ENCODE assay signal across 10 cellular contexts in the genomic region with DNA sequence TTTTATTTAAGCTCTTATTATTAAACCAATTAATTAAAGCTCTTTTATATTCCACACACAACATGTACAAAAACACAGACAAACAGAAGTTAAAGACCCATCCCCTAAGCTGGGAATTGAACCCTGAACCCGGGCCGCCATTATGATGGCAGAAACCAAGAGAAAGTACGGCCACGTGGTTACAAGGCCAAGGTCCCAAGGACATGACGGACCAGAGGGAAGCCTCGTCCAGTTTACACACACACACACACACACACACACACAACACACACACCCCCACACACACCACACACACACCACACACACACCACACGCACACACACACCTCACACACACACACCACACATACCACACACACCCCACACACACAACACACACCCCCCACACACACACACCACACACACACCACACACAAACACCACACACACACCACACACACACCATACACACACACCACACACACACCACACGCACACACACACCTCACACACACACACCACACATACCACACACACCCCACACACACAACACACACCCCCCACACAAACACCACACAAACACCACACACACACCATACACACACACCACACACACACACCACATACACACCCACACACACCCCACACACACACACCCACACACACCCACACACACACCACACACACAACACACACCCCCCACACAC. TPM values are rescaled to one million over a fixed set of nuclear protein-coding genes. Genes with fewer than 3 reads are reported as not detected.
DNase-seq lines count a peak whose midpoint lies in the region; ATAC-seq, FAIRE-seq and TF ChIP-seq lines count a peak whose summit lies in the region.
"Not testable (repeated sequence)": the region's sequence is repeated elsewhere in the genome, so short reads cannot be mapped to it uniquely, and the experiment has no call there.
"Had no signal": no experiment of that assay in that cellular context is flagged by ENCODE, and none has a peak within 500 bp of the region (broad histone marks: within the 10 kb centered on the region; RNA-seq: fewer than 3 reads in every experiment).

No MANE protein-coding gene starts in this region.

- intact Hi-C loops in OCI-LY7 (cut with micrococcal nuclease; ENCODE audit: unreplicated experiment): loop anchor here (10.0 kb wide), 1 partner anchor 1175 kb away; no protein-coding TSS in a partner anchor
- intact Hi-C loops in natural killer cell (cut with micrococcal nuclease): not testable (repeated sequence)

- not testable (repeated sequence) for H3K9me3 ChIP-seq in OCI-LY7 (ENCODE audit: low read length); H1 (ENCODE audit: insufficient read depth in 2 of 2, low read depth in 1 of 2, low read length in 1 of 2)

- H3K36me3 ChIP-seq in OCI-LY7 (ENCODE audit: insufficient read depth, low read length); H1 (ENCODE audit: control insufficient read depth in 2 of 4, insufficient read depth in 4 of 4, low read length in 3 of 4); rectal smooth muscle tissue (ENCODE audit: control insufficient read depth, insufficient read depth, low read length): not testable (repeated sequence)

- H4K20me1 ChIP-seq in OCI-LY7 (ENCODE audit: insufficient read depth, low read length); H1 (replicated peaks in 1 of 2; ENCODE audit: control insufficient read depth in 1 of 2, insufficient read depth in 2 of 2, low read length in 2 of 2): not testable (repeated sequence)

- not testable (repeated sequence) for H3K4me3 ChIP-seq in OCI-LY7 (ENCODE audit: low read depth, low read length, poor library complexity, severe bottlenecking); H1 (ENCODE audit: extremely low read depth in 1 of 4, insufficient read depth in 2 of 4, low read depth in 3 of 4, low read length in 4 of 4); rectal smooth muscle tissue (ENCODE audit: low read length)

- not testable (repeated sequence) for H3K23me2 ChIP-seq in H1 (ENCODE audit: low read depth, low read length)

- not testable (repeated sequence) for H3K14ac ChIP-seq in H1 (ENCODE audit: insufficient read length)

- H3K4me1 Mint-ChIP-seq in activated naive CD4-positive, alpha-beta T cell treated with anti-CD3 and anti-CD28 coated beads, Interleukin-2, amount 10 ng/mL, durations not matched to agents 7 days and 5 days: peaks cover 37% of the 10 kb centered on the region
- H3K4me1 Mint-ChIP-seq in natural killer cell: peaks cover 41 to 58% of the 10 kb centered on the region in 2 donors

- peaks cover 58% of the 10 kb centered on the region for H3K4me1 ChIP-seq in OCI-LY7 (ENCODE audit: insufficient read depth, low read length, poor library complexity, severe bottlenecking)
- H3K4me1 ChIP-seq in H1 (replicated peaks in 1 of 4; ENCODE audit: control insufficient read depth in 3 of 4, insufficient read depth in 4 of 4, low read length in 3 of 4): not testable (repeated sequence)
- peaks cover 16% of the 10 kb centered on the region for H3K4me1 ChIP-seq in rectal smooth muscle tissue (ENCODE audit: control insufficient read depth, insufficient read depth, low read length)

- H3K27ac ChIP-seq in OCI-LY7 (ENCODE audit: low read depth, low read length, poor library complexity, severe bottlenecking); H1 (ENCODE audit: low read depth, low read length): not testable (repeated sequence)
- peak overlapping the region; percentile 24 for H3K27ac ChIP-seq in rectal smooth muscle tissue (ENCODE audit: low read depth, low read length)

- H3K56ac ChIP-seq in H1 (replicated peaks; ENCODE audit: insufficient read length, low read depth, low read length): peak overlapping the region; percentile 99

- not testable (repeated sequence) for H3K23ac ChIP-seq in H1 (ENCODE audit: insufficient read length)

- not testable (repeated sequence) for H3K27ac Mint-ChIP-seq in activated naive CD4-positive, alpha-beta T cell treated with anti-CD3 and anti-CD28 coated beads, Interleukin-2, amount 10 ng/mL, durations not matched to agents 7 days and 5 days
- peak overlapping the region; percentile 92 to 95 for H3K27ac Mint-ChIP-seq in natural killer cell

- not testable (repeated sequence) for TF ChIP-seq POLR2A in H1 (IDR thresholded peaks at IDR 0.05; ENCODE audit: control extremely low read depth in 1 of 2, low read depth in 2 of 2, low read length in 2 of 2)

- H3K18ac ChIP-seq in H1 (ENCODE audit: extremely low read depth, low read length): not testable (repeated sequence)

- POLR2A ChIA-PET in OCI-LY7 (lab: Charles Lee) (interaction anchor here (0.9 to 3.0 kb wide), 5 partner anchors 10 to 89 kb away, joined by 3 to 21 read pairs (median 6); no protein-coding TSS in a partner anchor), H1 (lab: Charles Lee; ENCODE audit: partially characterized antibody) (interaction anchor here (0.8 to 1.9 kb wide), 6 partner anchors 10 to 37 kb away, joined by 3 to 8 read pairs (median 3); no protein-coding TSS in a partner anchor)

- H3K4me2 ChIP-seq in OCI-LY7 (ENCODE audit: low read length): 0 out of 2 replicates have a peak overlapping the region, but pooled peaks have one; percentile 61
- H3K4me2 ChIP-seq in H1 (ENCODE audit: insufficient read depth in 1 of 2, low read depth in 2 of 2, low read length in 2 of 2): not testable (repeated sequence)

- not testable (repeated sequence) for H3K4me3 Mint-ChIP-seq in activated naive CD4-positive, alpha-beta T cell treated with anti-CD3 and anti-CD28 coated beads, Interleukin-2, amount 10 ng/mL, durations not matched to agents 7 days and 5 days
- peak overlapping the region; percentile 62 for H3K4me3 Mint-ChIP-seq in natural killer cell

- 94% methylated on average over 7 of the region's 8 CpGs; no CpG with 5 or more reads in 1 of the 2 experiments for WGBS in H1 (ENCODE audit: extremely low coverage in 1 of 2, insufficient coverage in 1 of 2, insufficient read length in 1 of 2, insufficient replicate concordance in 2 of 2, low coverage in 1 of 2, low lambda C conversion rate in 2 of 2, missing lambda C conversion rate in 1 of 2), 2 experiments

- not testable (repeated sequence) for DNase-seq in GM19239 (ENCODE audit: insufficient read length, low spot score); OCI-LY7 (ENCODE audit: low spot score); H1 (ENCODE audit: low read depth in 1 of 2, low spot score in 2 of 2); natural killer cell; urothelium cell line (ENCODE audit: low spot score)
- peak; percentile 13 for DNase-seq in activated naive CD4-positive, alpha-beta T cell treated with anti-CD3 and anti-CD28 coated beads, Interleukin-2, amount 10 ng/mL, durations not matched to agents 7 days and 5 days

- peak overlapping the region; percentile 48 for H2BK15ac ChIP-seq in H1 (ENCODE audit: low read length)

- CTCF ChIA-PET in OCI-LY7 (lab: Charles Lee; ENCODE audit: unreplicated experiment): not testable (repeated sequence)
- CTCF ChIA-PET in activated naive CD4-positive, alpha-beta T cell treated with anti-CD3 and anti-CD28 coated beads, Interleukin-2, amount 10 ng/mL, durations not matched to agents 7 days and 5 days (lab: Charles Lee): interaction anchor here (0.9 to 1.3 kb wide), 3 partner anchors 10 to 20 kb away, joined by 3 to 5 read pairs (median 5); no protein-coding TSS in a partner anchor
- CTCF ChIA-PET in H1 (lab: Charles Lee; ENCODE audit: partially characterized antibody): interaction anchor here (0.6 to 1.2 kb wide), 6 partner anchors 11 to 99 kb away, joined by 3 to 7 read pairs (median 3); no protein-coding TSS in a partner anchor

- not testable (repeated sequence) for H3K9ac ChIP-seq in H1 (replicated peaks in 1 of 4; ENCODE audit: extremely low read depth in 1 of 4, low read depth in 3 of 4, low read length in 3 of 4); rectal smooth muscle tissue (ENCODE audit: low read length)

- not testable (repeated sequence) for H2AFZ ChIP-seq in OCI-LY7 (ENCODE audit: low read length); H1 (ENCODE audit: low read length)

- not testable (repeated sequence) for H3K36me3 Mint-ChIP-seq in activated naive CD4-positive, alpha-beta T cell treated with anti-CD3 and anti-CD28 coated beads, Interleukin-2, amount 10 ng/mL, durations not matched to agents 7 days and 5 days; natural killer cell

- H3K27me3 ChIP-seq in H1 (replicated peaks in 1 of 4; ENCODE audit: control insufficient read depth in 3 of 4, extremely low read depth in 1 of 4, insufficient read depth in 3 of 4, low read length in 3 of 4); rectal smooth muscle tissue (ENCODE audit: control insufficient read depth, insufficient read depth, low read length): not testable (repeated sequence)

- H3K27me3 Mint-ChIP-seq in activated naive CD4-positive, alpha-beta T cell treated with anti-CD3 and anti-CD28 coated beads, Interleukin-2, amount 10 ng/mL, durations not matched to agents 7 days and 5 days: peaks cover 41% of the 10 kb centered on the region
- H3K27me3 Mint-ChIP-seq in natural killer cell (ENCODE audit: low read depth in 2 of 2): not testable (repeated sequence)

- H4K5ac ChIP-seq in H1 (ENCODE audit: insufficient read length, low read depth, low read length): not testable (repeated sequence)

- FAIRE-seq in GM19239 (lab: Jason Lieb, UNC) (peak; percentile 11), urothelium cell line (lab: Jason Lieb, UNC) (peak; percentile 95)
- FAIRE-seq in H1 (lab: Jason Lieb, UNC): not testable (repeated sequence)

- TF ChIP-seq RAD21 in H1 (IDR thresholded peaks at IDR 0.05 in 1 of 2, conservative IDR thresholded peaks at IDR 0.05 in 1 of 2; ENCODE audit: low read depth in 2 of 2, low read length in 2 of 2): not testable (repeated sequence)

- not testable (repeated sequence) for TF ChIP-seq CTCF in OCI-LY7 (conservative IDR thresholded peaks at IDR 0.05; ENCODE audit: low read length); H1 (IDR thresholded peaks at IDR 0.05; ENCODE audit: control extremely low read depth in 1 of 3, insufficient read depth in 1 of 3, low read depth in 1 of 3, low read length in 3 of 3); natural killer cell (IDR thresholded peaks at IDR 0.05)

- H3K9me2 ChIP-seq in OCI-LY7 (ENCODE audit: insufficient read depth, low read length): not testable (repeated sequence)

- not testable (repeated sequence) for H4K8ac ChIP-seq in H1 (ENCODE audit: extremely low read depth, insufficient read depth, low read length)

- H3K9me3 Mint-ChIP-seq in activated naive CD4-positive, alpha-beta T cell treated with anti-CD3 and anti-CD28 coated beads, Interleukin-2, amount 10 ng/mL, durations not matched to agents 7 days and 5 days; natural killer cell: not testable (repeated sequence)

- H2BK20ac ChIP-seq in H1 (ENCODE audit: low read length): not testable (repeated sequence)

- H3K4ac ChIP-seq in H1 (replicated peaks; ENCODE audit: insufficient read length, low read depth, low read length): not testable (repeated sequence)

- ATAC-seq in natural killer cell: not testable (repeated sequence)

- H2BK120ac ChIP-seq in H1 (replicated peaks; ENCODE audit: low read depth, low read length): not testable (repeated sequence)

- not testable (repeated sequence) for H3K79me2 ChIP-seq in OCI-LY7 (ENCODE audit: insufficient read depth, low read depth, low read length); H1 (ENCODE audit: control insufficient read depth in 1 of 2, insufficient read depth in 2 of 2, low read length in 2 of 2)

- TF ChIP-seq EP300 in H1 (IDR thresholded peaks at IDR 0.05; ENCODE audit: borderline replicate concordance in 1 of 2, low read depth in 2 of 2, low read length in 2 of 2): not testable (repeated sequence)

- 0 out of 2 replicates have a peak overlapping the region, but pooled peaks have one; percentile 95 for H2AK5ac ChIP-seq in H1 (ENCODE audit: low read depth, low read length)

- H4K91ac ChIP-seq in H1 (replicated peaks; ENCODE audit: insufficient read length, low read length): not testable (repeated sequence)

- BruUV-seq in OCI-LY7 (replicated peaks; lab: Mats Ljungman, UMichigan): not testable (repeated sequence)

- peak overlapping the region; percentile 92; the same call in 1 of the 2 replicates for H2BK12ac ChIP-seq in H1 (ENCODE audit: low read depth, low read length)

- H2BK5ac ChIP-seq in H1 (ENCODE audit: low read depth, low read length): not testable (repeated sequence)

- H3K79me1 ChIP-seq in H1 (ENCODE audit: low read depth, low read length): not testable (repeated sequence)

RNA-seq across cellular contexts. Expression of gene B4GALNT4, which starts 19.9 kb away (rescaled TPM):
- total RNA-seq in OCI-LY7 (2014; rRNA removed; shearing (Covaris generic)): not detected in 2 replicates
- total RNA-seq in OCI-LY7 (2022) (not detected in 2 replicates), natural killer cell (1 to 10 TPM in 2 of 3 donors, under 1 TPM in 1; 0.66 to 1.5 (median 1.5) TPM)
- 76.3 and 89.0 TPM in 2 replicates for total RNA-seq in H1 (2021; fragmentation: NEBNext Ultra II Directional; extraction: Animal tissue kit (Norgen Biotek cat#: 25700))
- 40.9 and 69.4 TPM in 2 replicates for polyA plus RNA-seq in H1 (2011; rRNA removed)
- 62.2 TPM for polyA plus RNA-seq in H1 (2011; cell fraction: cytosol; rRNA removed)
- 329 TPM for polyA plus RNA-seq in H1 (2011; cell fraction: nucleus; rRNA removed)
- 55.4 to 118 TPM (median 90.1 TPM) in 4 replicates for polyA plus RNA-seq in H1 (2012, experiment 1 of 2)
- polyA plus RNA-seq in H1 (2012, experiment 2 of 2): 69.9 TPM
- polyA plus RNA-seq in H1 (2013, experiment 1 of 2): 55.2 TPM
- polyA plus RNA-seq in H1 (2013, experiment 2 of 2): 48.0 TPM
- polyA minus RNA-seq in H1 (2011; rRNA and poly(A)+ RNA removed): 6.4 and 7.0 TPM in 2 replicates
- polyA minus RNA-seq in H1 (2011; cell fraction: cytosol; rRNA and poly(A)+ RNA removed): 19.7 TPM
- polyA minus RNA-seq in H1 (2011; cell fraction: nucleus; rRNA and poly(A)+ RNA removed): 37.0 TPM
- total RNA-seq: RPMI7951, SJSA1 had no signal
- polyA plus RNA-seq: CD4-positive, alpha-beta memory T cell had no signal

RNA-seq across cellular contexts. Expression of gene IFITM3, which starts 28.8 kb away (rescaled TPM):
- total RNA-seq in OCI-LY7 (2014; rRNA removed; shearing (Covaris generic)): 0.95 and 1.5 TPM in 2 replicates
- total RNA-seq in OCI-LY7 (2022) (1.5 and 2.2 TPM in 2 replicates), natural killer cell (100 to 1,000 TPM in 1 of 3 donors, 10 to 100 TPM in 2; 64.0 to 165 (median 93.6) TPM)
- total RNA-seq in H1 (2021; fragmentation: NEBNext Ultra II Directional; extraction: Animal tissue kit (Norgen Biotek cat#: 25700)): 230 and 238 TPM in 2 replicates
- 666 and 779 TPM in 2 replicates for polyA plus RNA-seq in H1 (2011; rRNA removed)
- polyA plus RNA-seq in H1 (2011; cell fraction: cytosol; rRNA removed): 365 TPM
- polyA plus RNA-seq in H1 (2011; cell fraction: nucleus; rRNA removed): 320 TPM
- polyA plus RNA-seq in H1 (2012, experiment 1 of 2): 512 to 625 TPM (median 570 TPM) in 4 replicates
- 529 TPM for polyA plus RNA-seq in H1 (2012, experiment 2 of 2)
- 497 TPM for polyA plus RNA-seq in H1 (2013, experiment 1 of 2)
- polyA plus RNA-seq in H1 (2013, experiment 2 of 2): 568 TPM
- polyA minus RNA-seq in H1 (2011; rRNA and poly(A)+ RNA removed): 133 and 217 TPM in 2 replicates
- 219 TPM for polyA minus RNA-seq in H1 (2011; cell fraction: cytosol; rRNA and poly(A)+ RNA removed)
- 99.5 TPM for polyA minus RNA-seq in H1 (2011; cell fraction: nucleus; rRNA and poly(A)+ RNA removed)

RNA-seq across cellular contexts. Expression of gene IFITM1, which starts 35.6 kb away (rescaled TPM):
- total RNA-seq in OCI-LY7 (2014; rRNA removed; shearing (Covaris generic)): 30.3 and 36.4 TPM in 2 replicates
- total RNA-seq in OCI-LY7 (2022) (72.4 TPM in 2 replicates), natural killer cell (100 to 1,000 TPM; 540 to 809 (median 710) TPM)
- 394 and 417 TPM in 2 replicates for total RNA-seq in H1 (2021; fragmentation: NEBNext Ultra II Directional; extraction: Animal tissue kit (Norgen Biotek cat#: 25700))
- 1,464 and 1,887 TPM in 2 replicates for polyA plus RNA-seq in H1 (2011; rRNA removed)
- polyA plus RNA-seq in H1 (2011; cell fraction: cytosol; rRNA removed): 1,079 TPM
- polyA plus RNA-seq in H1 (2011; cell fraction: nucleus; rRNA removed): 974 TPM
- 247 to 559 TPM (median 446 TPM) in 4 replicates for polyA plus RNA-seq in H1 (2012, experiment 1 of 2)
- 534 TPM for polyA plus RNA-seq in H1 (2012, experiment 2 of 2)
- polyA plus RNA-seq in H1 (2013, experiment 1 of 2): 788 TPM
- polyA plus RNA-seq in H1 (2013, experiment 2 of 2): 902 TPM
- 336 and 605 TPM in 2 replicates for polyA minus RNA-seq in H1 (2011; rRNA and poly(A)+ RNA removed)
- polyA minus RNA-seq in H1 (2011; cell fraction: cytosol; rRNA and poly(A)+ RNA removed): 285 TPM
- 204 TPM for polyA minus RNA-seq in H1 (2011; cell fraction: nucleus; rRNA and poly(A)+ RNA removed)

RNA-seq across cellular contexts. Expression of gene IFITM2, which starts 41.8 kb away (rescaled TPM):
- 9.5 and 22.1 TPM in 2 replicates for total RNA-seq in OCI-LY7 (2014; rRNA removed; shearing (Covaris generic))
- total RNA-seq in OCI-LY7 (2022) (110 and 117 TPM in 2 replicates), natural killer cell (1,000 to 10,000 TPM; 1,080 to 1,421 (median 1,273) TPM)
- total RNA-seq in H1 (2021; fragmentation: NEBNext Ultra II Directional; extraction: Animal tissue kit (Norgen Biotek cat#: 25700)): 363 and 399 TPM in 2 replicates
- 764 and 902 TPM in 2 replicates for polyA plus RNA-seq in H1 (2011; rRNA removed)
- 381 TPM for polyA plus RNA-seq in H1 (2011; cell fraction: cytosol; rRNA removed)
- 326 TPM for polyA plus RNA-seq in H1 (2011; cell fraction: nucleus; rRNA removed)
- 487 to 716 TPM (median 624 TPM) in 4 replicates for polyA plus RNA-seq in H1 (2012, experiment 1 of 2)
- 666 TPM for polyA plus RNA-seq in H1 (2012, experiment 2 of 2)
- 1,170 TPM for polyA plus RNA-seq in H1 (2013, experiment 1 of 2)
- polyA plus RNA-seq in H1 (2013, experiment 2 of 2): 1,490 TPM
- 220 and 246 TPM in 2 replicates for polyA minus RNA-seq in H1 (2011; rRNA and poly(A)+ RNA removed)
- 86.5 TPM for polyA minus RNA-seq in H1 (2011; cell fraction: cytosol; rRNA and poly(A)+ RNA removed)
- polyA minus RNA-seq in H1 (2011; cell fraction: nucleus; rRNA and poly(A)+ RNA removed): 58.9 TPM

RNA-seq across cellular contexts. Expression of gene PKP3, which starts 44.6 kb away (rescaled TPM):
- total RNA-seq in OCI-LY7 (2014; rRNA removed; shearing (Covaris generic)): not detected in 2 replicates
- total RNA-seq in OCI-LY7 (2022) (not detected in 2 replicates), natural killer cell (under 1 TPM in 2 of 3 donors, not detected in 1; 0.29 to 0.56 TPM)
- 28.5 and 28.7 TPM in 2 replicates for total RNA-seq in H1 (2021; fragmentation: NEBNext Ultra II Directional; extraction: Animal tissue kit (Norgen Biotek cat#: 25700))
- 16.7 and 28.0 TPM in 2 replicates for polyA plus RNA-seq in H1 (2011; rRNA removed)
- polyA plus RNA-seq in H1 (2011; cell fraction: cytosol; rRNA removed): 25.0 TPM
- polyA plus RNA-seq in H1 (2011; cell fraction: nucleus; rRNA removed): 35.4 TPM
- 10.9 to 22.0 TPM (median 18.8 TPM) in 4 replicates for polyA plus RNA-seq in H1 (2012, experiment 1 of 2)
- 14.5 TPM for polyA plus RNA-seq in H1 (2012, experiment 2 of 2)
- 11.0 TPM for polyA plus RNA-seq in H1 (2013, experiment 1 of 2)
- polyA plus RNA-seq in H1 (2013, experiment 2 of 2): 12.3 TPM
- 11.3 and 13.9 TPM in 2 replicates for polyA minus RNA-seq in H1 (2011; rRNA and poly(A)+ RNA removed)
- polyA minus RNA-seq in H1 (2011; cell fraction: cytosol; rRNA and poly(A)+ RNA removed): 33.5 TPM
- 11.1 TPM for polyA minus RNA-seq in H1 (2011; cell fraction: nucleus; rRNA and poly(A)+ RNA removed)
- total RNA-seq: CD4-positive, alpha-beta memory T cell had no signal

Comparison
In these comparisons a context has a peak if more than half of its experiments do, and no peak if none do; other contexts are left out.
1. RNA of gene B4GALNT4, which starts 19.9 kb away (total RNA-seq): 76.3 to 89.0 TPM in H1; 0.66 to 1.5 TPM in natural killer cell and not detected in OCI-LY7; every median in the first group is over 10 times any median in the second.
2. RNA of gene IFITM3, which starts 28.8 kb away (total RNA-seq): 230 to 238 TPM in H1 and 64.0 to 165 TPM in natural killer cell; 0.95 to 2.2 TPM in OCI-LY7; every median in the first group is over 10 times any median in the second.